Comparison of ENCODE assay signal across 10 cellular contexts in genomic region chr15:39312984-39313383, GRCh38.
DNase-seq lines count a peak whose midpoint lies in the region; ATAC-seq and TF ChIP-seq lines count a peak whose summit lies in the region.
"Had no signal": no experiment of that assay in that cellular context is flagged by ENCODE, and none has a peak within 500 bp of the region (broad histone marks: within the 10 kb centered on the region; RNA-seq: fewer than 3 reads in every experiment).

No MANE protein-coding gene starts in this region.

- TF ChIP-seq CTCF in WERI-Rb-1 (IDR thresholded peaks at IDR 0.05; ENCODE audit: low read depth, low read length) (peak; percentile 22; the same call in 1 of the 2 replicates), sigmoid colon (IDR thresholded peaks at IDR 0.05) (peak in 1 of 4 experiments; percentile 29), vagina (IDR thresholded peaks at IDR 0.05) (no peak)

- H3K4me1 ChIP-seq in mucosa of rectum (ENCODE audit: control insufficient read depth in 2 of 2, insufficient read depth in 2 of 2, low read length in 2 of 2) (peaks cover 7 to 10% of the 10 kb centered on the region in 2 donors), sigmoid colon (peaks cover 0 to 11% (median 4%) of the 10 kb centered on the region in 4 donors), vagina (no peaks in the 10 kb centered on the region)
- H3K4me1 ChIP-seq: A549 had no signal

- H3K9me3 ChIP-seq in WERI-Rb-1 (ENCODE audit: severe bottlenecking) (no peaks in the 10 kb centered on the region), mucosa of rectum (ENCODE audit: control insufficient read depth in 2 of 2, low read length in 2 of 2) (no peaks in the 10 kb centered on the region), sigmoid colon (no peaks in the 10 kb centered on the region), vagina (no peaks in the 10 kb centered on the region)
- H3K9me3 ChIP-seq: A549 had no signal

- DNase-seq in DMS53 (lab: John Stamatoyannopoulos, UW) (peak; percentile 44), DMS53 treated with DMSO at 0.1 percent for 48 hours (lab: John Stamatoyannopoulos, UW; ENCODE audit: unreplicated experiment) (no peak), WERI-Rb-1 (peak; percentile 9), sigmoid colon (no peak), vagina (ENCODE audit: extremely low spot score in 2 of 2) (no peak), activated gamma-delta T cell treated with Interleukin-2 at 50 U/mL for 16 hours (no peak)
- DNase-seq: cerebellar nuclear complex had no signal

- H3K27me3 ChIP-seq in WERI-Rb-1 (ENCODE audit: insufficient read depth, low read depth, severe bottlenecking) (peaks cover 10% of the 10 kb centered on the region), mucosa of rectum (ENCODE audit: control insufficient read depth in 2 of 2, insufficient read depth in 2 of 2, low read length in 2 of 2) (no peaks in the 10 kb centered on the region), sigmoid colon (no peaks in the 10 kb centered on the region), vagina (no peaks in the 10 kb centered on the region)

- H3K36me3 ChIP-seq in WERI-Rb-1 (no peaks in the 10 kb centered on the region), mucosa of rectum (ENCODE audit: control insufficient read depth in 2 of 2, insufficient read depth in 2 of 2, low read length in 2 of 2) (no peaks in the 10 kb centered on the region), sigmoid colon (no peaks in the 10 kb centered on the region), vagina (no peaks in the 10 kb centered on the region)

- no peak for TF ChIP-seq EP300 in sigmoid colon (IDR thresholded peaks at IDR 0.05)

- TF ChIP-seq POLR2A in sigmoid colon (IDR thresholded peaks at IDR 0.05), result no peak
- no peak for TF ChIP-seq POLR2A in vagina (IDR thresholded peaks at IDR 0.05)

- H3K4me3 ChIP-seq in WERI-Rb-1 (ENCODE audit: low read depth, low read length), result no peak overlapping the region
- H3K4me3 ChIP-seq in mucosa of rectum (ENCODE audit: low read length in 2 of 2), result no peak overlapping the region
- no peak overlapping the region for H3K4me3 ChIP-seq in sigmoid colon
- H3K4me3 ChIP-seq in vagina, result no peak overlapping the region
- H3K4me3 ChIP-seq: A549 had no signal

- peak; percentile 65 for ATAC-seq in HG02981 (IDR thresholded peaks at IDR 0.05; ENCODE audit: unreplicated experiment)

- no peak overlapping the region for H3K27ac ChIP-seq in WERI-Rb-1
- H3K27ac ChIP-seq in mucosa of rectum (ENCODE audit: low read depth in 2 of 2, low read length in 2 of 2), result peak overlapping the region; percentile 75 to 86
- no peak overlapping the region for H3K27ac ChIP-seq in sigmoid colon
- H3K27ac ChIP-seq in vagina, result no peak overlapping the region
- H3K27ac ChIP-seq: A549 had no signal

- intact Hi-C loops in sigmoid colon (cut with DNase I) (loop anchor here (10.0 kb wide), 1 partner anchor 272 kb away; the partner anchor contains the start of gene THBS1), vagina (cut with DNase I) (no loop called here)

- no peak overlapping the region for H3K9ac ChIP-seq in mucosa of rectum (ENCODE audit: low read depth in 1 of 2, low read length in 2 of 2)

- WGBS in sigmoid colon, 2 donors, result 18 to 51% methylated on average over 3 of the region's 3 CpGs

Comparison
In these comparisons a context has a peak if more than half of its experiments do, and no peak if none do; other contexts are left out.
1. DNase-seq: peak in DMS53 (single experiment) and WERI-Rb-1 (single experiment); none in DMS53 treated with DMSO at 0.1 percent for 48 hours (single experiment), sigmoid colon (single experiment), vagina (0 of 2) and activated gamma-delta T cell treated with Interleukin-2 at 50 U/mL for 16 hours (single experiment).
2. H3K27ac ChIP-seq: peak in mucosa of rectum (2 of 2); none in WERI-Rb-1 (single experiment), sigmoid colon (0 of 4) and vagina (single experiment).